ENCODE assay signal across 8 cellular contexts in genomic region chr12:118164798-118165486, GRCh38. TPM values are rescaled to one million over a fixed set of nuclear protein-coding genes. Genes with fewer than 3 reads are reported as not detected.
A peak's percentile ranks its signal among the peaks of the same experiment; 100 is the strongest.
DNase-seq lines count a peak whose midpoint lies in the region; ATAC-seq and TF ChIP-seq lines count a peak whose summit lies in the region.

No MANE protein-coding gene starts in this region.

- no peak overlapping the region for H3K4me3 Mint-ChIP-seq in activated CD4-positive, alpha-beta memory T cell treated with anti-CD3 and anti-CD28 coated beads for 36 hours
- H3K4me3 Mint-ChIP-seq in activated CD4-positive, alpha-beta memory T cell treated with anti-CD3 and anti-CD28 coated beads, Interleukin-2, amount 10 ng/mL, durations not matched to agents 7 days and 5 days, result no peak overlapping the region
- H3K4me3 Mint-ChIP-seq in mesothelial cell of epicardium, result no peak overlapping the region

- peaks cover 21% of the 10 kb centered on the region for H3K36me3 Mint-ChIP-seq in activated CD4-positive, alpha-beta memory T cell treated with anti-CD3 and anti-CD28 coated beads for 36 hours
- peaks cover 54% of the 10 kb centered on the region for H3K36me3 Mint-ChIP-seq in activated CD4-positive, alpha-beta memory T cell treated with anti-CD3 and anti-CD28 coated beads, Interleukin-2, amount 10 ng/mL, durations not matched to agents 7 days and 5 days (ENCODE audit: low read depth)
- H3K36me3 Mint-ChIP-seq in mesothelial cell of epicardium, result peaks cover 18% of the 10 kb centered on the region

- intact Hi-C loops in activated CD4-positive, alpha-beta memory T cell treated with anti-CD3 and anti-CD28 coated beads for 36 hours (cut with micrococcal nuclease), result loop anchor here (10.0 kb wide), 1 partner anchor 290 kb away; no protein-coding TSS in a partner anchor

- in situ Hi-C loops in brain microvascular endothelial cell (cut with HindIII; ENCODE audit: low pct_ligation_motif_present, low sequenced_read_pairs), result no loop called here

- peak overlapping the region; percentile 30 for H3K27ac Mint-ChIP-seq in activated CD4-positive, alpha-beta memory T cell treated with anti-CD3 and anti-CD28 coated beads for 36 hours
- H3K27ac Mint-ChIP-seq in activated CD4-positive, alpha-beta memory T cell treated with anti-CD3 and anti-CD28 coated beads, Interleukin-2, amount 10 ng/mL, durations not matched to agents 7 days and 5 days, result no peak overlapping the region
- no peak overlapping the region for H3K27ac Mint-ChIP-seq in mesothelial cell of epicardium

- ATAC-seq in GM18505 (IDR thresholded peaks at IDR 0.05; ENCODE audit: unreplicated experiment), result no peak

- H3K4me1 Mint-ChIP-seq in activated CD4-positive, alpha-beta memory T cell treated with anti-CD3 and anti-CD28 coated beads for 36 hours (ENCODE audit: low read depth), result peaks cover 37% of the 10 kb centered on the region
- H3K4me1 Mint-ChIP-seq in activated CD4-positive, alpha-beta memory T cell treated with anti-CD3 and anti-CD28 coated beads, Interleukin-2, amount 10 ng/mL, durations not matched to agents 7 days and 5 days, result peaks cover 22% of the 10 kb centered on the region
- no peaks in the 10 kb centered on the region for H3K4me1 Mint-ChIP-seq in mesothelial cell of epicardium

- H3K36me3 ChIP-seq in brain microvascular endothelial cell (replicated peaks), result peaks cover 30% of the 10 kb centered on the region

- no peak overlapping the region for H3K27ac ChIP-seq in brain microvascular endothelial cell

- no peak for TF ChIP-seq POLR2A in GM18505 (IDR thresholded peaks at IDR 0.05; ENCODE audit: borderline replicate concordance, extremely low read depth, insufficient read depth, insufficient read length)

- no peaks in the 10 kb centered on the region for H3K27me3 ChIP-seq in brain microvascular endothelial cell (replicated peaks)

- no peaks in the 10 kb centered on the region for H3K9me3 Mint-ChIP-seq in activated CD4-positive, alpha-beta memory T cell treated with anti-CD3 and anti-CD28 coated beads for 36 hours
- peaks cover 1% of the 10 kb centered on the region for H3K9me3 Mint-ChIP-seq in activated CD4-positive, alpha-beta memory T cell treated with anti-CD3 and anti-CD28 coated beads, Interleukin-2, amount 10 ng/mL, durations not matched to agents 7 days and 5 days
- H3K9me3 Mint-ChIP-seq in mesothelial cell of epicardium, result no peaks in the 10 kb centered on the region

- peak; percentile 33 for DNase-seq in activated CD4-positive, alpha-beta memory T cell treated with anti-CD3 and anti-CD28 coated beads for 36 hours
- no peak for DNase-seq in activated CD4-positive, alpha-beta memory T cell treated with anti-CD3 and anti-CD28 coated beads, Interleukin-2, amount 10 ng/mL, durations not matched to agents 7 days and 5 days
- DNase-seq in NCI-H146 treated with DMSO at 0.1 percent for 48 hours (lab: John Stamatoyannopoulos, UW; ENCODE audit: unreplicated experiment), result peak; percentile 15
- peak; percentile 38 for DNase-seq in brain microvascular endothelial cell
- DNase-seq in mesothelial cell of epicardium (ENCODE audit: low spot score in 2 of 2, unreplicated experiment in 2 of 2), result peak in 1 of 2 experiments; percentile 44
- DNase-seq in NCI-H1048 (lab: John Stamatoyannopoulos, UW), result no peak
- DNase-seq in UCSD-AML1 (lab: John Stamatoyannopoulos, UW; ENCODE audit: unreplicated experiment), result no peak

- CTCF ChIA-PET in activated CD4-positive, alpha-beta memory T cell treated with anti-CD3 and anti-CD28 coated beads for 36 hours (lab: Charles Lee), result interaction anchor here (0.6 to 8.4 kb wide), 14 partner anchors 9 to 309 kb away, joined by 3 to 69 read pairs (median 3); partner anchors contain the start of gene SUDS3
- CTCF ChIA-PET in activated CD4-positive, alpha-beta memory T cell treated with anti-CD3 and anti-CD28 coated beads, Interleukin-2, amount 10 ng/mL, durations not matched to agents 7 days and 5 days (lab: Charles Lee), result interaction anchor here (0.7 to 3.1 kb wide), 8 partner anchors 11 to 215 kb away, joined by 3 to 20 read pairs (median 4); partner anchors contain the start of genes SUDS3 and TAOK3

- TF ChIP-seq CTCF in brain microvascular endothelial cell (IDR thresholded peaks at IDR 0.05; ENCODE audit: low read depth, low read length, missing control alignments), result peak; percentile 74
- peak; percentile 50 for TF ChIP-seq CTCF in mesothelial cell of epicardium (IDR thresholded peaks at IDR 0.05; ENCODE audit: unreplicated experiment)

- POLR2A ChIA-PET in activated CD4-positive, alpha-beta memory T cell treated with anti-CD3 and anti-CD28 coated beads for 36 hours (lab: Charles Lee), result interaction anchor here (0.9 to 1.4 kb wide), 2 partner anchors 29 to 192 kb away, joined by 3 read pairs; partner anchors contain the start of gene PEBP1
- POLR2A ChIA-PET in activated CD4-positive, alpha-beta memory T cell treated with anti-CD3 and anti-CD28 coated beads, Interleukin-2, amount 10 ng/mL, durations not matched to agents 7 days and 5 days (lab: Charles Lee), result interaction anchor here (1.5 to 1.7 kb wide), 2 partner anchors 18 to 211 kb away, joined by 5 to 8 read pairs; partner anchors contain the start of gene SUDS3

- H3K27me3 Mint-ChIP-seq in activated CD4-positive, alpha-beta memory T cell treated with anti-CD3 and anti-CD28 coated beads for 36 hours, result no peaks in the 10 kb centered on the region
- H3K27me3 Mint-ChIP-seq in activated CD4-positive, alpha-beta memory T cell treated with anti-CD3 and anti-CD28 coated beads, Interleukin-2, amount 10 ng/mL, durations not matched to agents 7 days and 5 days, result no peaks in the 10 kb centered on the region
- H3K27me3 Mint-ChIP-seq in mesothelial cell of epicardium (ENCODE audit: low read depth), result no peaks in the 10 kb centered on the region

- H3K4me3 ChIP-seq in brain microvascular endothelial cell (ENCODE audit: low read depth, low read length), result no peak overlapping the region

RNA-seq across cellular contexts. Expression of gene PEBP1, which starts 29.0 kb away (rescaled TPM):
- total RNA-seq in activated CD4-positive, alpha-beta memory T cell treated with anti-CD3 and anti-CD28 coated beads for 36 hours, result 100 to 1,000 TPM; 128 to 132 TPM
- total RNA-seq in activated CD4-positive, alpha-beta memory T cell treated with anti-CD3 and anti-CD28 coated beads, Interleukin-2, amount 10 ng/mL, durations not matched to agents 7 days and 5 days, result 10 to 100 TPM; 75.5 to 76.7 TPM
- 154 to 166 TPM (median 156 TPM) in 3 replicates for total RNA-seq in mesothelial cell of epicardium

Comparison
In these comparisons a context has a peak if more than half of its experiments do, and no peak if none do; other contexts are left out.
1. DNase-seq: peak in activated CD4-positive, alpha-beta memory T cell treated with anti-CD3 and anti-CD28 coated beads for 36 hours (single experiment), NCI-H146 treated with DMSO at 0.1 percent for 48 hours (single experiment) and brain microvascular endothelial cell (single experiment); none in activated CD4-positive, alpha-beta memory T cell treated with anti-CD3 and anti-CD28 coated beads, Interleukin-2, amount 10 ng/mL, durations not matched to agents 7 days and 5 days (single experiment), NCI-H1048 (single experiment) and UCSD-AML1 (single experiment).